Comparison of ENCODE assay signal across 15 cellular contexts in genomic region chr17:82356845-82357355, GRCh38. TPM values are rescaled to one million over a fixed set of nuclear protein-coding genes. Genes with fewer than 3 reads are reported as not detected.
A peak's percentile ranks its signal among the peaks of the same experiment; 100 is the strongest.
DNase-seq lines count a peak whose midpoint lies in the region; ATAC-seq and TF ChIP-seq lines count a peak whose summit lies in the region.
"Had no signal": no experiment of that assay in that cellular context is flagged by ENCODE, and none has a peak within 500 bp of the region (broad histone marks: within the 10 kb centered on the region; RNA-seq: fewer than 3 reads in every experiment).

No MANE protein-coding gene starts in this region.

- H3K9me3 Mint-ChIP-seq in neural progenitor cell = peaks cover 2% of the 10 kb centered on the region
- H3K9me3 Mint-ChIP-seq in activated CD4-positive, alpha-beta memory T cell treated with anti-CD3 and anti-CD28 coated beads, Interleukin-2, amount 10 ng/mL, durations not matched to agents 7 days and 5 days = no peaks in the 10 kb centered on the region
- H3K9me3 Mint-ChIP-seq: CD4-positive, alpha-beta memory T cell had no signal

- H3K4me1 ChIP-seq in neural progenitor cell = peaks cover 5% of the 10 kb centered on the region

- ATAC-seq in HG02840 (IDR thresholded peaks at IDR 0.05; ENCODE audit: low FRiP score, unreplicated experiment) (no peak), GM18498 (IDR thresholded peaks at IDR 0.05; ENCODE audit: unreplicated experiment) (no peak), GM18858 (IDR thresholded peaks at IDR 0.05; ENCODE audit: unreplicated experiment) (no peak)

- H3K36me3 ChIP-seq in neural progenitor cell = no peaks in the 10 kb centered on the region

- H3K4me2 ChIP-seq in neural progenitor cell = no peak overlapping the region

- no peak overlapping the region for H2AFZ ChIP-seq in neural progenitor cell (replicated peaks)

- CTCF ChIA-PET in activated CD4-positive, alpha-beta memory T cell treated with anti-CD3 and anti-CD28 coated beads, Interleukin-2, amount 10 ng/mL, durations not matched to agents 7 days and 5 days (lab: Charles Lee) = interaction anchor here (0.5 to 1.2 kb wide), 2 partner anchors 59 to 203 kb away, joined by 3 to 4 read pairs; no protein-coding TSS in a partner anchor

- peaks cover 3% of the 10 kb centered on the region for H3K27me3 Mint-ChIP-seq in neural progenitor cell (ENCODE audit: insufficient read depth, low read depth)
- H3K27me3 Mint-ChIP-seq in activated CD4-positive, alpha-beta memory T cell treated with anti-CD3 and anti-CD28 coated beads, Interleukin-2, amount 10 ng/mL, durations not matched to agents 7 days and 5 days = peaks cover 13% of the 10 kb centered on the region

- H3K79me2 ChIP-seq in neural progenitor cell (ENCODE audit: low read depth) = no peaks in the 10 kb centered on the region

- H3K4me1 Mint-ChIP-seq in neural progenitor cell = peaks cover 16% of the 10 kb centered on the region
- H3K4me1 Mint-ChIP-seq in activated CD4-positive, alpha-beta memory T cell treated with anti-CD3 and anti-CD28 coated beads, Interleukin-2, amount 10 ng/mL, durations not matched to agents 7 days and 5 days = peaks cover 10% of the 10 kb centered on the region

- H3K27me3 ChIP-seq in neural progenitor cell = peaks cover 5% of the 10 kb centered on the region

- DNase-seq in DMS53 treated with DMSO at 0.1 percent for 48 hours (lab: John Stamatoyannopoulos, UW; ENCODE audit: unreplicated experiment) (peak; percentile 37), NCI-H146 (lab: John Stamatoyannopoulos, UW) (peak; percentile 86), neural progenitor cell (ENCODE audit: low spot score) (peak; percentile 40)
- no peak for DNase-seq in activated CD4-positive, alpha-beta memory T cell treated with anti-CD3 and anti-CD28 coated beads, Interleukin-2, amount 10 ng/mL, durations not matched to agents 7 days and 5 days
- DNase-seq: activated effector memory CD4-positive, alpha-beta T cell treated with anti-CD3 and anti-CD28 coated beads, Interleukin-2, amount 50 U/mL, for 16 hours; CD4-positive, alpha-beta memory T cell; effector CD8-positive, alpha-beta T cell; T-helper 1 cell had no signal

- H3K36me3 Mint-ChIP-seq in neural progenitor cell = no peaks in the 10 kb centered on the region
- H3K36me3 Mint-ChIP-seq in activated CD4-positive, alpha-beta memory T cell treated with anti-CD3 and anti-CD28 coated beads, Interleukin-2, amount 10 ng/mL, durations not matched to agents 7 days and 5 days (ENCODE audit: low read depth) = no peaks in the 10 kb centered on the region
- H3K36me3 Mint-ChIP-seq: CD4-positive, alpha-beta memory T cell had no signal

- peak overlapping the region; percentile 50; the same call in 1 of the 2 replicates for H3K27ac ChIP-seq in VCaP
- H3K27ac ChIP-seq in neural progenitor cell = no peak overlapping the region
- H3K27ac ChIP-seq: skin epidermis had no signal

- H3K9me3 ChIP-seq in neural progenitor cell (ENCODE audit: low read depth) = no peaks in the 10 kb centered on the region

- no peaks in the 10 kb centered on the region for H4K20me1 ChIP-seq in neural progenitor cell (ENCODE audit: low read depth)

- no peak overlapping the region for H3K4me3 Mint-ChIP-seq in neural progenitor cell
- H3K4me3 Mint-ChIP-seq in activated CD4-positive, alpha-beta memory T cell treated with anti-CD3 and anti-CD28 coated beads, Interleukin-2, amount 10 ng/mL, durations not matched to agents 7 days and 5 days = no peak overlapping the region
- H3K4me3 Mint-ChIP-seq: CD4-positive, alpha-beta memory T cell had no signal

- TF ChIP-seq CTCF in VCaP (conservative IDR thresholded peaks at IDR 0.05) = no peak
- no peak for TF ChIP-seq CTCF in neural progenitor cell (IDR thresholded peaks at IDR 0.05)

- peak overlapping the region; percentile 46 for H3K27ac Mint-ChIP-seq in neural progenitor cell
- H3K27ac Mint-ChIP-seq in activated CD4-positive, alpha-beta memory T cell treated with anti-CD3 and anti-CD28 coated beads, Interleukin-2, amount 10 ng/mL, durations not matched to agents 7 days and 5 days = no peak overlapping the region
- H3K27ac Mint-ChIP-seq: CD4-positive, alpha-beta memory T cell had no signal

- no peak overlapping the region for H3K4me3 ChIP-seq in neural progenitor cell
- H3K4me3 ChIP-seq: skin epidermis had no signal

- H3K9ac ChIP-seq in neural progenitor cell = no peak overlapping the region

- H3F3A ChIP-seq in neural progenitor cell (ENCODE audit: low read depth) = peaks cover 13% of the 10 kb centered on the region

- POLR2A ChIA-PET in activated CD4-positive, alpha-beta memory T cell treated with anti-CD3 and anti-CD28 coated beads, Interleukin-2, amount 10 ng/mL, durations not matched to agents 7 days and 5 days (lab: Charles Lee) = no interaction called here

RNA-seq across cellular contexts. Expression of gene TEX19, which starts 2.1 kb away (rescaled TPM):
- 0.19 TPM in 1 of 2 replicates, not detected in the other for total RNA-seq in neural progenitor cell (ENCODE audit: low replicate concordance)
- not detected for total RNA-seq in activated CD4-positive, alpha-beta memory T cell treated with anti-CD3 and anti-CD28 coated beads, Interleukin-2, amount 10 ng/mL, durations not matched to agents 7 days and 5 days
- total RNA-seq: CD4-positive, alpha-beta memory T cell; frontal cortex; temporal lobe had no signal

RNA-seq across cellular contexts. Expression of gene UTS2R, which starts 14.7 kb away (rescaled TPM):
- total RNA-seq in neural progenitor cell (ENCODE audit: low replicate concordance) = 0.46 TPM in 1 of 2 replicates, not detected in the other
- not detected for total RNA-seq in activated CD4-positive, alpha-beta memory T cell treated with anti-CD3 and anti-CD28 coated beads, Interleukin-2, amount 10 ng/mL, durations not matched to agents 7 days and 5 days
- total RNA-seq: CD4-positive, alpha-beta memory T cell; frontal cortex; temporal lobe had no signal

RNA-seq across cellular contexts. Expression of gene SECTM1, which starts 23.3 kb away (rescaled TPM):
- 0.12 TPM in 1 of 2 replicates, not detected in the other for total RNA-seq in neural progenitor cell (ENCODE audit: low replicate concordance)
- 10 to 100 TPM; 18.3 to 18.5 TPM for total RNA-seq in activated CD4-positive, alpha-beta memory T cell treated with anti-CD3 and anti-CD28 coated beads, Interleukin-2, amount 10 ng/mL, durations not matched to agents 7 days and 5 days

RNA-seq across cellular contexts. Expression of gene CD7, which starts 39.5 kb away (rescaled TPM):
- 0.62 TPM in 1 of 2 replicates, not detected in the other for total RNA-seq in neural progenitor cell (ENCODE audit: low replicate concordance)
- total RNA-seq in activated CD4-positive, alpha-beta memory T cell treated with anti-CD3 and anti-CD28 coated beads, Interleukin-2, amount 10 ng/mL, durations not matched to agents 7 days and 5 days = 100 to 1,000 TPM; 138 to 140 TPM
- total RNA-seq: frontal cortex, temporal lobe had no signal

Comparison
In these comparisons a context has a peak if more than half of its experiments do, and no peak if none do; other contexts are left out.
1. RNA of gene SECTM1, which starts 23.3 kb away (total RNA-seq): 18.3 to 18.5 TPM in activated CD4-positive, alpha-beta memory T cell treated with anti-CD3 and anti-CD28 coated beads, Interleukin-2, amount 10 ng/mL, durations not matched to agents 7 days and 5 days; 0.12 TPM in neural progenitor cell; every median in the first group is over 10 times any median in the second.